ENCODE assay signal across 11 cellular contexts in genomic region chr18:36149514-36150289, GRCh38. TPM values are rescaled to one million over a fixed set of nuclear protein-coding genes. Genes with fewer than 3 reads are reported as not detected.
DNase-seq lines count a peak whose midpoint lies in the region; ATAC-seq and TF ChIP-seq lines count a peak whose summit lies in the region.
"Had no signal": no experiment of that assay in that cellular context is flagged by ENCODE, and none has a peak within 500 bp of the region (broad histone marks: within the 10 kb centered on the region; RNA-seq: fewer than 3 reads in every experiment).

No MANE protein-coding gene starts in this region.

- H3K9me3 ChIP-seq in DOHH2 (ENCODE audit: control insufficient read depth, insufficient read depth, low read length) (no peaks in the 10 kb centered on the region), left lung (no peaks in the 10 kb centered on the region), right cardiac atrium (ENCODE audit: control insufficient read depth, low read length) (no peaks in the 10 kb centered on the region), tibial nerve (no peaks in the 10 kb centered on the region)

- peak overlapping the region; percentile 62 for H3K4me3 ChIP-seq in DOHH2 (ENCODE audit: low read length)
- H3K4me3 ChIP-seq in left lung: no peak overlapping the region
- no peak overlapping the region for H3K4me3 ChIP-seq in right cardiac atrium (ENCODE audit: low read length)
- no peak overlapping the region for H3K4me3 ChIP-seq in tibial nerve

- H3K4me1 ChIP-seq in DOHH2 (ENCODE audit: control insufficient read depth, low read length) (peaks cover 45% of the 10 kb centered on the region), left lung (no peaks in the 10 kb centered on the region), right cardiac atrium (ENCODE audit: control insufficient read depth, insufficient read depth, low read length) (no peaks in the 10 kb centered on the region), tibial nerve (peaks cover 0 to 11% (median 0%) of the 10 kb centered on the region in 4 donors)

- TF ChIP-seq EP300 in tibial nerve (IDR thresholded peaks at IDR 0.05): no peak

- WGBS in right cardiac atrium: 92% methylated on average over 5 of the region's 5 CpGs
- 93 to 94% methylated on average over 5 of the region's 5 CpGs for WGBS in tibial nerve, 2 donors

- H3K79me2 ChIP-seq in DOHH2 (ENCODE audit: control insufficient read depth, low read length): peaks cover 4% of the 10 kb centered on the region; the same call in 1 of the 2 replicates

- ATAC-seq in GM19025 (IDR thresholded peaks at IDR 0.05; ENCODE audit: low read depth, unreplicated experiment): peak; percentile 93
- ATAC-seq in HG02610 (IDR thresholded peaks at IDR 0.05; ENCODE audit: unreplicated experiment): peak; percentile 95
- ATAC-seq in HG03469 (IDR thresholded peaks at IDR 0.05; ENCODE audit: unreplicated experiment): peak; percentile 86
- no peak for ATAC-seq in left lung
- no peak for ATAC-seq in right cardiac atrium
- ATAC-seq in left ventricle myocardium superior: no peak

- no peak for TF ChIP-seq POLR2A in tibial nerve (IDR thresholded peaks at IDR 0.05)

- no peaks in the 10 kb centered on the region for H4K20me1 ChIP-seq in DOHH2 (ENCODE audit: control insufficient read depth, insufficient read depth, low read depth, low read length)

- intact Hi-C loops in left lung (cut with DNase I): no loop called here
- intact Hi-C loops in right cardiac atrium (cut with DNase I): no loop called here
- intact Hi-C loops in left ventricle myocardium superior (cut with micrococcal nuclease): no loop called here

- peaks cover 94% of the 10 kb centered on the region for H3K36me3 ChIP-seq in DOHH2 (ENCODE audit: control insufficient read depth, low read length)
- H3K36me3 ChIP-seq in left lung: peaks cover 0 to 94% of the 10 kb centered on the region in 2 donors
- peaks cover 2 to 95% (median 4%) of the 10 kb centered on the region in 3 donors for H3K36me3 ChIP-seq in tibial nerve

- TF ChIP-seq CTCF in DOHH2 (IDR thresholded peaks at IDR 0.05; ENCODE audit: low read depth, low read length, poor library complexity, severe bottlenecking): no peak
- no peak for TF ChIP-seq CTCF in left lung (IDR thresholded peaks at IDR 0.05)
- TF ChIP-seq CTCF in tibial nerve (IDR thresholded peaks at IDR 0.05): no peak

- peak overlapping the region; percentile 73 for H3K27ac ChIP-seq in DOHH2 (ENCODE audit: low read depth, low read length)
- no peak overlapping the region for H3K27ac ChIP-seq in left lung
- no peak overlapping the region for H3K27ac ChIP-seq in right cardiac atrium (ENCODE audit: low read length)
- H3K27ac ChIP-seq in tibial nerve: no peak overlapping the region

- peaks cover 4% of the 10 kb centered on the region for H3F3A ChIP-seq in DOHH2 (ENCODE audit: control insufficient read depth, insufficient read depth)

- DNase-seq in left lung (no peak), right cardiac atrium (no peak), left ventricle myocardium superior (no peak), tibial nerve (ENCODE audit: low spot score in 2 of 2) (no peak)
- DNase-seq: cortex of kidney, NCI-H1694 treated with DMSO at 0.1 percent for 48 hours, SW 1271 had no signal

- H3K27me3 ChIP-seq in DOHH2 (ENCODE audit: control insufficient read depth, low read length) (no peaks in the 10 kb centered on the region), left lung (no peaks in the 10 kb centered on the region), right cardiac atrium (ENCODE audit: control insufficient read depth, insufficient read depth) (no peaks in the 10 kb centered on the region), tibial nerve (no peaks in the 10 kb centered on the region)

- H3K4me2 ChIP-seq in DOHH2 (ENCODE audit: low read length): peak overlapping the region; percentile 78

- H3K9me2 ChIP-seq in DOHH2 (replicated peaks; ENCODE audit: control insufficient read depth, low read length): no peaks in the 10 kb centered on the region

RNA-seq across cellular contexts. Expression of gene ELP2, which starts 20.0 kb away (rescaled TPM):
- total RNA-seq in left lung (10 to 100 TPM; 55.6 to 61.4 TPM), right cardiac atrium (10 to 100 TPM; 48.9 to 56.6 (median 55.0) TPM), left ventricle myocardium superior (59.5 TPM), tibial nerve (10 to 100 TPM; 46.1 to 82.4 (median 67.4) TPM)
- polyA plus RNA-seq in right cardiac atrium: 31.4 TPM

RNA-seq across cellular contexts. Expression of gene SLC39A6, which starts 20.6 kb away (rescaled TPM):
- total RNA-seq in left lung (10 to 100 TPM; 33.8 to 33.9 TPM), right cardiac atrium (10 to 100 TPM; 12.3 to 17.1 (median 14.5) TPM), left ventricle myocardium superior (13.4 TPM), tibial nerve (10 to 100 TPM; 43.3 to 53.3 (median 44.0) TPM)
- polyA plus RNA-seq in right cardiac atrium: 5.5 TPM

RNA-seq across cellular contexts. Expression of gene MOCOS, which starts 37.6 kb away (rescaled TPM):
- total RNA-seq in left lung: 1 to 10 TPM; 5.1 to 5.5 TPM
- under 1 TPM; 0.57 to 0.64 (median 0.59) TPM for total RNA-seq in right cardiac atrium
- polyA plus RNA-seq in right cardiac atrium: 0.14 TPM
- 0.27 TPM for total RNA-seq in left ventricle myocardium superior
- 10 to 100 TPM in 1 of 4 donors, 1 to 10 TPM in 3; 6.9 to 10.2 (median 8.9) TPM for total RNA-seq in tibial nerve

Comparison
In these comparisons a context has a peak if more than half of its experiments do, and no peak if none do; other contexts are left out.
1. ATAC-seq: peak in GM19025 (single experiment), HG02610 (single experiment) and HG03469 (single experiment); none in left lung (single experiment), right cardiac atrium (0 of 2) and left ventricle myocardium superior (single experiment).